Comparison of ENCODE assay signal across 7 cellular contexts in the genomic region with DNA sequence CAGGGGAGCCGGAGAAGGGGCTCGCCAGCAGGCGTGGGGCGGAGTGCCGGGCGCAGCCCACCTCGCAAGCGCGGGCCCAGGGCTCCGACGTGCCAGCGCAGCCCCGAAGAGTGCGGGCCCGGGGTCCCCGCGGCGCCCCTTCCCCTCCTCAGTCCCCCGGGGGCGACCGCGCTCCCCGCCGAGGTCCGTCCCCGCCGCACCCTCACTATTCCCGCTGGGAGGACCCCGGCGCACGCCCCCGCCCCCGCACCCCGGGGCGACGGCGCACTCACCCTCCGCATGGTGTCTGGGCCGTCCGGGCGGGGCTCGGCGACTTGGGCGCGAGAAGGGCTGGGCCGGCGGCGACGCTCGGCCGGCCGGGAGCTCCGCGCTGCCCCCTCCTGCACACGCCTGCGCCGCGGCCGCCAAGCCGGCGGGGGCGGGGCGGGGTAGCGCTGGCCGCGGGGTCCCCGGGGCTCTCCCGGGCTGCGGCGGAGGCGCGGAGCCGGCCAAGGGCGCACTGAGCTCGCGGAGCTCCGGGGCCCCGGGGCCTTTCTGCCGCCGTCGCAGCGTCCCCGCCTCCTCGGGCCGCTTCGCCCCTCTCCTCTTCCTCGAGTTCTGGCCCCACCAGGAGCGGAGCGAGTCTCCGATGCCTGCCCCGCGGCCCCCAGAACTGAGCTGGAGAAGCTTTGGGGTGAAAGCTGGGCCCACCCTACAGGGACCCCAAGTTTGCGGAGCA.
DNase-seq lines count a peak whose midpoint lies in the region; ATAC-seq, FAIRE-seq and TF ChIP-seq lines count a peak whose summit lies in the region.

No MANE protein-coding gene starts in this region.

- in situ Hi-C loops in mammary epithelial cell (cut with MboI; ENCODE audit: low sequenced_read_pairs in 2 of 2), result loop anchor here in 1 of 2 donors (10.0 kb wide), 1 partner anchor 329 kb away; no protein-coding TSS in a partner anchor

- intact Hi-C loops in mammary epithelial cell (cut with micrococcal nuclease), result no loop called here
- intact Hi-C loops in lower leg skin (cut with DNase I; ENCODE audit: low total_unique reads), result no loop called here
- intact Hi-C loops in upper lobe of right lung (cut with DNase I), result no loop called here

- WGBS in mammary epithelial cell (ENCODE audit: low coverage, missing lambda C conversion rate), result 7% methylated on average over 3 of the region's 93 CpGs
- 1 to 2% methylated on average over 18 to 66 of the region's 93 CpGs for WGBS in lower leg skin, 2 donors

- DNase-seq in GM12891 (ENCODE audit: insufficient read length, low spot score) (peak; percentile 69), mammary epithelial cell (no peak), lower leg skin (ENCODE audit: low spot score in 2 of 2) (no peak), upper lobe of right lung (peak; percentile 64)
- DNase-seq in activated CD4-positive, CD25-positive, alpha-beta regulatory T cell (lab: John Stamatoyannopoulos, UW), result no peak

- H3K4me1 ChIP-seq in mammary epithelial cell (ENCODE audit: insufficient read depth, low read length) (peaks cover 14% of the 10 kb centered on the region), upper lobe of right lung (peaks cover 7% of the 10 kb centered on the region)

- H3K27me3 ChIP-seq in mammary epithelial cell (ENCODE audit: insufficient read depth, low read length), result peaks cover 24% of the 10 kb centered on the region
- peaks cover 22% of the 10 kb centered on the region for H3K27me3 ChIP-seq in upper lobe of right lung

- dilution Hi-C loops in mammary epithelial cell (cut with HindIII; ENCODE audit: low sequenced_read_pairs), result loop anchor here (5.0 kb wide), 2 partner anchors 59 to 81 kb away; no protein-coding TSS in a partner anchor

- no peaks in the 10 kb centered on the region for H3K79me2 ChIP-seq in mammary epithelial cell (ENCODE audit: insufficient read depth, low read length)

- no peak overlapping the region for H3K9ac ChIP-seq in mammary epithelial cell (ENCODE audit: insufficient read depth, low read length)

- no peaks in the 10 kb centered on the region for H4K20me1 ChIP-seq in mammary epithelial cell (ENCODE audit: insufficient read depth, low read length)

- peak; percentile 85 for FAIRE-seq in GM12891 (lab: Jason Lieb, UNC)

- H2AFZ ChIP-seq in mammary epithelial cell (ENCODE audit: low read depth, low read length), result peak overlapping the region; percentile 73

- H3K9me3 ChIP-seq in mammary epithelial cell (replicated peaks; ENCODE audit: insufficient read depth, low read length), result no peaks in the 10 kb centered on the region
- no peaks in the 10 kb centered on the region for H3K9me3 ChIP-seq in upper lobe of right lung

- no peak overlapping the region for H3K27ac ChIP-seq in mammary epithelial cell (ENCODE audit: insufficient read depth, low read depth, low read length)
- no peak overlapping the region for H3K27ac ChIP-seq in upper lobe of right lung

- TF ChIP-seq POLR2A in GM12891 (IDR thresholded peaks at IDR 0.05; ENCODE audit: low read depth, low read length), result 0 out of 2 replicates have a peak, but pooled peaks have one; percentile 6
- no peak for TF ChIP-seq POLR2A in lower leg skin (IDR thresholded peaks at IDR 0.05)

- TF ChIP-seq CTCF in mammary epithelial cell (conservative IDR thresholded peaks at IDR 0.05 in 1 of 2, IDR thresholded peaks at IDR 0.05 in 1 of 2; ENCODE audit: extremely low read depth in 1 of 2, insufficient read depth in 1 of 2, low read depth in 1 of 2, low read length in 2 of 2) (no peak), lower leg skin (IDR thresholded peaks at IDR 0.05) (no peak), upper lobe of right lung (IDR thresholded peaks at IDR 0.05) (no peak)

- peak overlapping the region; percentile 81 for H3K4me2 ChIP-seq in mammary epithelial cell (ENCODE audit: insufficient read depth, low read depth, low read length)

- BruUV-seq in mammary epithelial cell (replicated peaks; lab: Mats Ljungman, UMichigan), result no TSS peak

- ATAC-seq in GM21381 (IDR thresholded peaks at IDR 0.05; ENCODE audit: unreplicated experiment) (peak; percentile 68), HG03571 (IDR thresholded peaks at IDR 0.05; ENCODE audit: unreplicated experiment) (peak; percentile 66), upper lobe of right lung (peak; percentile 82)

- CTCF ChIA-PET in mammary epithelial cell (lab: Charles Lee; ENCODE audit: low non-redundant PET), result interaction anchor here (0.6 to 0.7 kb wide), 2 partner anchors 14 to 90 kb away, joined by 3 read pairs; no protein-coding TSS in a partner anchor

- H3K36me3 ChIP-seq in mammary epithelial cell (ENCODE audit: insufficient read depth, low read length) (no peaks in the 10 kb centered on the region), upper lobe of right lung (no peaks in the 10 kb centered on the region)

- H3K4me3 ChIP-seq in mammary epithelial cell (replicated peaks in 1 of 3; ENCODE audit: insufficient read depth in 1 of 3, low read depth in 2 of 3, low read length in 3 of 3), result peak overlapping the region in 2 of 3 experiments; percentile 30 to 38
- H3K4me3 ChIP-seq in lower leg skin (ENCODE audit: low read depth, poor library complexity, severe bottlenecking), result peak overlapping the region; percentile 25
- H3K4me3 ChIP-seq in upper lobe of right lung, result peak overlapping the region; percentile 51

TF ChIP-seq in GM12891, 5 proteins besides CTCF, POLR2A, EP300 and RAD21:
- TF ChIP-seq POU2F2 (IDR thresholded peaks at IDR 0.05; ENCODE audit: low read depth, low read length) (no peak), PAX5 (IDR thresholded peaks at IDR 0.05; ENCODE audit: insufficient read depth, low read length, severe bottlenecking) (peak; percentile 57)

Comparison
In these comparisons a context has a peak if more than half of its experiments do, and no peak if none do; other contexts are left out.
1. DNase-seq: peak in GM12891 (single experiment) and upper lobe of right lung (single experiment); none in mammary epithelial cell (single experiment), lower leg skin (0 of 2) and activated CD4-positive, CD25-positive, alpha-beta regulatory T cell (0 of 4).
2. Peak in every context shown above with its lines, with median percentiles within 50 percentile points of each other: ATAC-seq and H3K4me3 ChIP-seq.